ENCODE assay signal across 28 cellular contexts in genomic region chrX:69289839-69290123, GRCh38.
"Had no signal": no experiment of that assay in that cellular context is flagged by ENCODE, and none has a peak within 500 bp of the region (broad histone marks: within the 10 kb centered on the region; RNA-seq: fewer than 3 reads in every experiment).

No MANE protein-coding gene starts in this region.

- H3K9me3 Mint-ChIP-seq: activated CD4-positive, alpha-beta memory T cell treated with anti-CD3 and anti-CD28 coated beads, Interleukin-2, amount 10 ng/mL, durations not matched to agents 7 days and 5 days; activated CD4-positive, alpha-beta T cell treated with anti-CD3 and anti-CD28 coated beads, Interleukin-2, amount 10 ng/mL, durations not matched to agents 7 days and 5 days; activated naive CD4-positive, alpha-beta T cell treated with anti-CD3 and anti-CD28 coated beads, Interleukin-2, amount 10 ng/mL, durations not matched to agents 7 days and 5 days; activated T-cell treated with anti-CD3 and anti-CD28 coated beads, Interleukin-2, amount 50 U/mL, for 24 hours; activated T-cell treated with anti-CD3 and anti-CD28 coated beads, Interleukin-2, amount 50 U/mL, for 72 hours; effector memory CD8-positive, alpha-beta T cell had no signal

- H3K27me3 ChIP-seq: brain microvascular endothelial cell, esophagus muscularis mucosa, foreskin keratinocyte, gastrocnemius medialis had no signal

- ATAC-seq: activated T-cell treated with anti-CD3 and anti-CD28 coated beads, Interleukin-2, amount 50 U/mL, for 72 hours; effector memory CD8-positive, alpha-beta T cell; gastrocnemius medialis; heart left ventricle had no signal

- H3K4me3 ChIP-seq: esophagus muscularis mucosa, gastrocnemius medialis, heart left ventricle had no signal

- H3K36me3 ChIP-seq: brain microvascular endothelial cell, esophagus muscularis mucosa, gastrocnemius medialis, heart left ventricle had no signal

- H3K9me3 ChIP-seq: esophagus muscularis mucosa, gastrocnemius medialis, heart left ventricle had no signal

- H3K27me3 Mint-ChIP-seq: activated CD4-positive, alpha-beta memory T cell treated with anti-CD3 and anti-CD28 coated beads, Interleukin-2, amount 10 ng/mL, durations not matched to agents 7 days and 5 days; activated CD4-positive, alpha-beta T cell treated with anti-CD3 and anti-CD28 coated beads, Interleukin-2, amount 10 ng/mL, durations not matched to agents 7 days and 5 days; activated naive CD4-positive, alpha-beta T cell treated with anti-CD3 and anti-CD28 coated beads, Interleukin-2, amount 10 ng/mL, durations not matched to agents 7 days and 5 days; activated naive CD8-positive, alpha-beta T cell had no signal

- H3K27ac Mint-ChIP-seq: activated CD4-positive, alpha-beta memory T cell treated with anti-CD3 and anti-CD28 coated beads, Interleukin-2, amount 10 ng/mL, durations not matched to agents 7 days and 5 days; activated CD4-positive, alpha-beta T cell treated with anti-CD3 and anti-CD28 coated beads, Interleukin-2, amount 10 ng/mL, durations not matched to agents 7 days and 5 days; activated naive CD4-positive, alpha-beta T cell treated with anti-CD3 and anti-CD28 coated beads, Interleukin-2, amount 10 ng/mL, durations not matched to agents 7 days and 5 days; activated naive CD8-positive, alpha-beta T cell; activated T-cell treated with anti-CD3 and anti-CD28 coated beads, Interleukin-2, amount 50 U/mL, for 24 hours; activated T-cell treated with anti-CD3 and anti-CD28 coated beads, Interleukin-2, amount 50 U/mL, for 72 hours; effector memory CD8-positive, alpha-beta T cell had no signal

- H3K27ac ChIP-seq: brain microvascular endothelial cell, esophagus muscularis mucosa, foreskin keratinocyte, gastrocnemius medialis, heart left ventricle had no signal

- H3K4me1 Mint-ChIP-seq: activated CD4-positive, alpha-beta memory T cell treated with anti-CD3 and anti-CD28 coated beads, Interleukin-2, amount 10 ng/mL, durations not matched to agents 7 days and 5 days; activated CD4-positive, alpha-beta T cell treated with anti-CD3 and anti-CD28 coated beads, Interleukin-2, amount 10 ng/mL, durations not matched to agents 7 days and 5 days; activated naive CD4-positive, alpha-beta T cell treated with anti-CD3 and anti-CD28 coated beads, Interleukin-2, amount 10 ng/mL, durations not matched to agents 7 days and 5 days had no signal

- DNase-seq: activated CD4-positive, alpha-beta memory T cell treated with anti-CD3 and anti-CD28 coated beads, Interleukin-2, amount 10 ng/mL, durations not matched to agents 7 days and 5 days; activated CD4-positive, alpha-beta T cell treated with anti-CD3 and anti-CD28 coated beads for 1 hour; activated CD4-positive, alpha-beta T cell treated with anti-CD3 and anti-CD28 coated beads for 4 hours; activated CD4-positive, alpha-beta T cell treated with anti-CD3 and anti-CD28 coated beads, Interleukin-2, amount 10 ng/mL, durations not matched to agents 7 days and 5 days; activated CD4-positive, alpha-beta T cell treated with anti-CD3 and anti-CD28 coated beads, Interleukin-2, amount 50 U/mL, for 4 hours; activated CD8-positive, alpha-beta memory T cell treated with anti-CD3 and anti-CD28 coated beads, Interleukin-2, amount 50 U/mL, for 48 hours; activated gamma-delta T cell; activated naive CD4-positive, alpha-beta T cell; activated naive CD4-positive, alpha-beta T cell treated with anti-CD3 and anti-CD28 coated beads, Interleukin-2, amount 10 ng/mL, durations not matched to agents 7 days and 5 days; activated T-cell treated with anti-CD3 and anti-CD28 coated beads for 4 hours; activated T-cell treated with anti-CD3 and anti-CD28 coated beads, Interleukin-2, amount 50 U/mL, for 24 hours; activated T-cell treated with anti-CD3 and anti-CD28 coated beads, Interleukin-2, amount 50 U/mL, for 72 hours; amniotic stem cell; anterior cingulate cortex; brain microvascular endothelial cell; caudate nucleus; cortex of kidney; dermis blood vessel endothelial cell; effector CD4-positive, alpha-beta T cell; effector memory CD8-positive, alpha-beta T cell; erythroblast; foreskin keratinocyte; gastrocnemius medialis; glutamatergic neuron; heart left ventricle; T-helper 2 cell had no signal

- H3K4me3 Mint-ChIP-seq: activated CD4-positive, alpha-beta memory T cell treated with anti-CD3 and anti-CD28 coated beads, Interleukin-2, amount 10 ng/mL, durations not matched to agents 7 days and 5 days; activated CD4-positive, alpha-beta T cell treated with anti-CD3 and anti-CD28 coated beads, Interleukin-2, amount 10 ng/mL, durations not matched to agents 7 days and 5 days; activated naive CD4-positive, alpha-beta T cell treated with anti-CD3 and anti-CD28 coated beads, Interleukin-2, amount 10 ng/mL, durations not matched to agents 7 days and 5 days; activated naive CD8-positive, alpha-beta T cell; activated T-cell treated with anti-CD3 and anti-CD28 coated beads, Interleukin-2, amount 50 U/mL, for 24 hours; activated T-cell treated with anti-CD3 and anti-CD28 coated beads, Interleukin-2, amount 50 U/mL, for 72 hours; effector memory CD8-positive, alpha-beta T cell had no signal

- H3K36me3 Mint-ChIP-seq: activated naive CD4-positive, alpha-beta T cell treated with anti-CD3 and anti-CD28 coated beads, Interleukin-2, amount 10 ng/mL, durations not matched to agents 7 days and 5 days; activated naive CD8-positive, alpha-beta T cell had no signal
